In genomic region chr10:7193369-7193768, GRCh38 we compare ENCODE assay signal across 11 cellular contexts.
DNase-seq lines count a peak whose midpoint lies in the region; ATAC-seq and TF ChIP-seq lines count a peak whose summit lies in the region.
"Had no signal": no experiment of that assay in that cellular context is flagged by ENCODE, and none has a peak within 500 bp of the region (broad histone marks: within the 10 kb centered on the region; RNA-seq: fewer than 3 reads in every experiment).

No MANE protein-coding gene starts in this region.

- no peaks in the 10 kb centered on the region for H3K9me3 ChIP-seq in SJCRH30 (replicated peaks)

- no peak overlapping the region for H3K4me2 ChIP-seq in GM23338

- CTCF ChIA-PET in activated CD4-positive, alpha-beta T cell treated with anti-CD3 and anti-CD28 coated beads, Interleukin-2, amount 10 ng/mL, durations not matched to agents 7 days and 5 days (lab: Charles Lee) = no interaction called here

- H3K36me3 Mint-ChIP-seq in activated CD4-positive, alpha-beta T cell treated with anti-CD3 and anti-CD28 coated beads, Interleukin-2, amount 10 ng/mL, durations not matched to agents 7 days and 5 days (ENCODE audit: low read depth) = peaks cover 87% of the 10 kb centered on the region
- peaks cover 76% of the 10 kb centered on the region for H3K36me3 Mint-ChIP-seq in activated naive CD8-positive, alpha-beta T cell treated with anti-CD3 and anti-CD28 coated beads, Interleukin-2, amount 10 ng/mL, durations not matched to agents 7 days and 5 days
- H3K36me3 Mint-ChIP-seq in GM23338 (ENCODE audit: low read depth) = peaks cover 26% of the 10 kb centered on the region

- no peak overlapping the region for H3K4me3 ChIP-seq in SJCRH30
- no peak overlapping the region for H3K4me3 ChIP-seq in GM23338

- no peaks in the 10 kb centered on the region for H3K4me1 ChIP-seq in SJCRH30
- no peaks in the 10 kb centered on the region; the same call in 1 of the 2 replicates for H3K4me1 ChIP-seq in GM23338 (ENCODE audit: insufficient read depth)

- no peaks in the 10 kb centered on the region for H3K27me3 ChIP-seq in SJCRH30
- H3K27me3 ChIP-seq in GM23338 (ENCODE audit: insufficient read depth) = no peaks in the 10 kb centered on the region

- H3K9me3 Mint-ChIP-seq in activated CD4-positive, alpha-beta T cell treated with anti-CD3 and anti-CD28 coated beads, Interleukin-2, amount 10 ng/mL, durations not matched to agents 7 days and 5 days = peaks cover 22% of the 10 kb centered on the region
- peaks cover 15% of the 10 kb centered on the region for H3K9me3 Mint-ChIP-seq in activated naive CD8-positive, alpha-beta T cell treated with anti-CD3 and anti-CD28 coated beads, Interleukin-2, amount 10 ng/mL, durations not matched to agents 7 days and 5 days
- peaks cover 10% of the 10 kb centered on the region; the same call in 2 of the 3 replicates for H3K9me3 Mint-ChIP-seq in GM23338

- H3K27ac ChIP-seq in SJCRH30 (no peak overlapping the region), GM23338 (ENCODE audit: low read depth) (no peak overlapping the region)

- H3K4me1 Mint-ChIP-seq in activated CD4-positive, alpha-beta T cell treated with anti-CD3 and anti-CD28 coated beads, Interleukin-2, amount 10 ng/mL, durations not matched to agents 7 days and 5 days = peaks cover 64% of the 10 kb centered on the region
- H3K4me1 Mint-ChIP-seq in activated naive CD8-positive, alpha-beta T cell treated with anti-CD3 and anti-CD28 coated beads, Interleukin-2, amount 10 ng/mL, durations not matched to agents 7 days and 5 days = peaks cover 51% of the 10 kb centered on the region
- H3K4me1 Mint-ChIP-seq in GM23338 = no peaks in the 10 kb centered on the region

- H3K27ac Mint-ChIP-seq in activated CD4-positive, alpha-beta T cell treated with anti-CD3 and anti-CD28 coated beads, Interleukin-2, amount 10 ng/mL, durations not matched to agents 7 days and 5 days = peak overlapping the region; percentile 99
- H3K27ac Mint-ChIP-seq in activated naive CD8-positive, alpha-beta T cell treated with anti-CD3 and anti-CD28 coated beads, Interleukin-2, amount 10 ng/mL, durations not matched to agents 7 days and 5 days = peak overlapping the region; percentile 99
- no peak overlapping the region for H3K27ac Mint-ChIP-seq in GM23338

- no peaks in the 10 kb centered on the region for H4K20me1 ChIP-seq in GM23338 (replicated peaks; ENCODE audit: insufficient read depth)

- peak overlapping the region; percentile 49 for H3K4me3 Mint-ChIP-seq in activated CD4-positive, alpha-beta T cell treated with anti-CD3 and anti-CD28 coated beads, Interleukin-2, amount 10 ng/mL, durations not matched to agents 7 days and 5 days
- peak overlapping the region; percentile 83 for H3K4me3 Mint-ChIP-seq in activated naive CD8-positive, alpha-beta T cell treated with anti-CD3 and anti-CD28 coated beads, Interleukin-2, amount 10 ng/mL, durations not matched to agents 7 days and 5 days
- H3K4me3 Mint-ChIP-seq in GM23338 = no peak overlapping the region

- no peaks in the 10 kb centered on the region for H3K27me3 Mint-ChIP-seq in activated CD4-positive, alpha-beta T cell treated with anti-CD3 and anti-CD28 coated beads, Interleukin-2, amount 10 ng/mL, durations not matched to agents 7 days and 5 days
- no peaks in the 10 kb centered on the region for H3K27me3 Mint-ChIP-seq in activated naive CD8-positive, alpha-beta T cell treated with anti-CD3 and anti-CD28 coated beads, Interleukin-2, amount 10 ng/mL, durations not matched to agents 7 days and 5 days
- H3K27me3 Mint-ChIP-seq in GM23338 (ENCODE audit: insufficient read depth, low read depth, poor library complexity) = peaks cover 5% of the 10 kb centered on the region

- no peaks in the 10 kb centered on the region; the same call in 1 of the 2 replicates for H3K9me2 ChIP-seq in GM23338 (ENCODE audit: insufficient read depth)

- peak; percentile 58 for ATAC-seq in GM19351 (IDR thresholded peaks at IDR 0.05; ENCODE audit: unreplicated experiment)
- ATAC-seq in activated naive CD8-positive, alpha-beta T cell treated with anti-CD3 and anti-CD28 coated beads, Interleukin-2, amount 10 ng/mL, durations not matched to agents 7 days and 5 days (ENCODE audit: low read depth) = peak; percentile 71
- no peak for ATAC-seq in GM23338

- no peaks in the 10 kb centered on the region for H3K79me2 ChIP-seq in GM23338 (replicated peaks; ENCODE audit: insufficient read depth)

- H3F3A ChIP-seq in GM23338 (replicated peaks; ENCODE audit: low read depth) = no peaks in the 10 kb centered on the region

- no peak for TF ChIP-seq CTCF in GM23338 (conservative IDR thresholded peaks at IDR 0.05; ENCODE audit: low read depth in 2 of 2)

- H2AFZ ChIP-seq in GM23338 = no peak overlapping the region

- H3K36me3 ChIP-seq in SJCRH30 (no peaks in the 10 kb centered on the region), GM23338 (ENCODE audit: insufficient read depth) (no peaks in the 10 kb centered on the region)

- POLR2A ChIA-PET in activated CD4-positive, alpha-beta T cell treated with anti-CD3 and anti-CD28 coated beads, Interleukin-2, amount 10 ng/mL, durations not matched to agents 7 days and 5 days (lab: Charles Lee) = no interaction called here
- POLR2A ChIA-PET in activated naive CD8-positive, alpha-beta T cell treated with anti-CD3 and anti-CD28 coated beads, Interleukin-2, amount 10 ng/mL, durations not matched to agents 7 days and 5 days (lab: Charles Lee) = interaction anchor here (0.9 to 1.7 kb wide), 8 partner anchors 10 to 217 kb away, joined by 3 to 12 read pairs (median 3); partner anchors contain the start of gene SFMBT2

- peak; percentile 47 for DNase-seq in activated CD4-positive, alpha-beta T cell treated with anti-CD3 and anti-CD28 coated beads, Interleukin-2, amount 10 ng/mL, durations not matched to agents 7 days and 5 days
- DNase-seq in activated naive CD8-positive, alpha-beta T cell treated with anti-CD3 and anti-CD28 coated beads, Interleukin-2, amount 10 ng/mL, durations not matched to agents 7 days and 5 days = no peak
- peak in 2 of 3 experiments; percentile 8 to 44 for DNase-seq in stimulated activated CD4-positive, alpha-beta T cell treated with anti-CD3 and anti-CD28 coated beads, TNF-alpha, amount 100 ng/mL, for 24 hours (ENCODE audit: low read depth in 3 of 3)
- DNase-seq in DMS79 treated with DMSO at 0.1 percent for 48 hours (lab: John Stamatoyannopoulos, UW) = no peak
- DNase-seq in SJCRH30 = no peak
- DNase-seq in COLO668 (lab: John Stamatoyannopoulos, UW; ENCODE audit: unreplicated experiment) = no peak
- DNase-seq in GM23338 (ENCODE audit: low spot score) = no peak
- DNase-seq: GOT3, NCI-H1092, nucleus accumbens had no signal

TF ChIP-seq in GM23338, 12 proteins besides CTCF, POLR2A, EP300 and RAD21 (continues in another document):
- TF ChIP-seq EZH2phosphoT487 (IDR thresholded peaks at IDR 0.05; ENCODE audit: unreplicated experiment) (no peak), EZH2 (IDR thresholded peaks at IDR 0.05; ENCODE audit: low read depth, unreplicated experiment) (no peak), POLR2AphosphoS5 (IDR thresholded peaks at IDR 0.05; ENCODE audit: low read depth) (no peak), ETS1 (IDR thresholded peaks at IDR 0.05) (no peak), JUNB (IDR thresholded peaks at IDR 0.05; ENCODE audit: unreplicated experiment) (no peak), CREB1 (CRISPR knock-in tag; IDR thresholded peaks at IDR 0.05; ENCODE audit: low read depth) (no peak), NANOG (IDR thresholded peaks at IDR 0.05; ENCODE audit: borderline replicate concordance) (no peak), STAT1 (IDR thresholded peaks at IDR 0.05; ENCODE audit: unreplicated experiment) (no peak), REST (IDR thresholded peaks at IDR 0.05; ENCODE audit: unreplicated experiment) (no peak), ZNF331 (CRISPR knock-in tag; IDR thresholded peaks at IDR 0.05; ENCODE audit: low read depth) (no peak)

Comparison
In these comparisons a context has a peak if more than half of its experiments do, and no peak if none do; other contexts are left out.
1. DNase-seq: peak in activated CD4-positive, alpha-beta T cell treated with anti-CD3 and anti-CD28 coated beads, Interleukin-2, amount 10 ng/mL, durations not matched to agents 7 days and 5 days (single experiment) and stimulated activated CD4-positive, alpha-beta T cell treated with anti-CD3 and anti-CD28 coated beads, TNF-alpha, amount 100 ng/mL, for 24 hours (2 of 3); none in activated naive CD8-positive, alpha-beta T cell treated with anti-CD3 and anti-CD28 coated beads, Interleukin-2, amount 10 ng/mL, durations not matched to agents 7 days and 5 days (single experiment), DMS79 treated with DMSO at 0.1 percent for 48 hours (single experiment), SJCRH30 (0 of 2), COLO668 (single experiment) and GM23338 (single experiment).